17 cellular contexts compared by ENCODE assay signal in the genomic region with DNA sequence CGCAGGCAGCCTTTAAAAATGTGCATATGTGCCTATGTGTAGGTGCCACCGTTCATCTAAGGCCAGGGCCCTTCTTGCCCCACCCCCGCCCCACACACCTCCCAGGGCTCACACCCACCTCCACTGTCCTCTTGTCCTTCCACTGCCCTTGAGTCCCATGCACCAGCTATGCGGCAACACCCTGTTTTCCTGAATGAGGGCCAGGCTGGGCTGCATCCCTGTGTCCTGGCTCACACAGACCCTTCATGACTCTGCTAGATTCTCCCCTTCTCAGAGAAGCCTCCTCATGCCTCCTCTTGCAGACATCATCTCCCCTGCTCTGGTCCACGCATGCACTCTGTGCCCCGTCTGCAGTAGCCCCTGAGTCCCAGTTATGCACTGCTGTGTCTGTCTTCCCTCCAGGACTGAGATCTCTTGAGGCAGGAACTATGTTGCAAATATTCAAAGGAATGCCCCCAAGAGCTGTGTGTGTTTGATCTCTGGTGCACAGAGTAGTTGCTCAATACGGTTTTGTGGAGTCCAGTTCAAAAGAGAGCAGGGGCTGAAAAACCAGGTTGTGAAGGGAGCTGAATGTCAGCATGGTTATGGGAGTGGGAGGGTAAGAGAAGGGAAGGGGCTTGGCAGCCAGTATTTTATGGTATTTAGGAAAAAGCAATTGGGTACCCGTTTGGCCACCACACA. TPM values are rescaled to one million over a fixed set of nuclear protein-coding genes. Genes with fewer than 3 reads are reported as not detected.
A peak's percentile ranks its signal among the peaks of the same experiment; 100 is the strongest.
DNase-seq lines count a peak whose midpoint lies in the region; ATAC-seq and TF ChIP-seq lines count a peak whose summit lies in the region.
"Had no signal": no experiment of that assay in that cellular context is flagged by ENCODE, and none has a peak within 500 bp of the region (broad histone marks: within the 10 kb centered on the region; RNA-seq: fewer than 3 reads in every experiment).

No MANE protein-coding gene starts in this region.

- H3K27me3 ChIP-seq in skeletal muscle tissue (ENCODE audit: control insufficient read depth in 3 of 3, insufficient read depth in 3 of 3, low read length in 3 of 3), result peaks cover 0 to 6% (median 2%) of the 10 kb centered on the region in 3 donors
- peaks cover 7% of the 10 kb centered on the region for H3K27me3 ChIP-seq in effector memory CD4-positive, alpha-beta T cell (replicated peaks; ENCODE audit: control insufficient read depth, insufficient read depth, low read length, poor library complexity, severe bottlenecking)

- peak; percentile 10 for DNase-seq in activated naive CD4-positive, alpha-beta T cell treated with anti-CD3 and anti-CD28 coated beads, Interleukin-2, amount 10 ng/mL, durations not matched to agents 7 days and 5 days
- DNase-seq in activated naive CD4-positive, alpha-beta T cell treated with anti-CD3 and anti-CD28 coated beads, Interleukin-2, amount 50 U/mL, for 72 hours (ENCODE audit: low spot score in 2 of 2), result no peak
- DNase-seq in WTC11 (ENCODE audit: low spot score), result no peak
- DNase-seq in effector memory CD4-positive, alpha-beta T cell, result no peak
- no peak for DNase-seq in NK-92 treated with Interleukin-12 subunit alpha and Interleukin-12 subunit beta, amount 100 ng/mL, for 24 hours (lab: John Stamatoyannopoulos, UW)
- DNase-seq: 8988T, DND-41, KG1, NCI-H1694, NCI-H2081 treated with DMSO at 0.1 percent for 48 hours, NCI-H446 treated with DMSO at 0.1 percent for 48 hours, SHP77 treated with DMSO at 0.1 percent for 48 hours had no signal

- peaks cover 73% of the 10 kb centered on the region for H3K27me3 Mint-ChIP-seq in activated naive CD4-positive, alpha-beta T cell treated with anti-CD3 and anti-CD28 coated beads, Interleukin-2, amount 10 ng/mL, durations not matched to agents 7 days and 5 days
- H3K27me3 Mint-ChIP-seq in WTC11 (ENCODE audit: low read depth), result peaks cover 3% of the 10 kb centered on the region

- H3K36me3 Mint-ChIP-seq in activated naive CD4-positive, alpha-beta T cell treated with anti-CD3 and anti-CD28 coated beads, Interleukin-2, amount 10 ng/mL, durations not matched to agents 7 days and 5 days, result no peaks in the 10 kb centered on the region
- no peaks in the 10 kb centered on the region for H3K36me3 Mint-ChIP-seq in activated naive CD4-positive, alpha-beta T cell treated with anti-CD3 and anti-CD28 coated beads, Interleukin-2, amount 50 U/mL, for 72 hours
- no peaks in the 10 kb centered on the region for H3K36me3 Mint-ChIP-seq in WTC11

- peak overlapping the region in 1 of 3 donors; percentile 25 for H3K9ac ChIP-seq in skeletal muscle tissue (ENCODE audit: low read depth in 1 of 3, low read length in 3 of 3)

- H3K4me1 ChIP-seq in skeletal muscle tissue (ENCODE audit: control insufficient read depth in 3 of 3, insufficient read depth in 3 of 3, low read length in 3 of 3), result peaks cover 10 to 33% (median 29%) of the 10 kb centered on the region in 3 donors
- no peaks in the 10 kb centered on the region for H3K4me1 ChIP-seq in effector memory CD4-positive, alpha-beta T cell (ENCODE audit: control insufficient read depth, insufficient read depth, low read length, poor library complexity, severe bottlenecking)

- H3K4me1 Mint-ChIP-seq in activated naive CD4-positive, alpha-beta T cell treated with anti-CD3 and anti-CD28 coated beads, Interleukin-2, amount 10 ng/mL, durations not matched to agents 7 days and 5 days, result no peaks in the 10 kb centered on the region
- H3K4me1 Mint-ChIP-seq in WTC11, result peaks cover 28% of the 10 kb centered on the region

- CTCF ChIA-PET in activated naive CD4-positive, alpha-beta T cell treated with anti-CD3 and anti-CD28 coated beads, Interleukin-2, amount 10 ng/mL, durations not matched to agents 7 days and 5 days (lab: Charles Lee), result interaction anchor here (0.8 kb wide), 1 partner anchor 802 kb away, joined by 3 read pairs; no protein-coding TSS in a partner anchor
- CTCF ChIA-PET in WTC11 (lab: Charles Lee), result interaction anchor here (1.0 to 1.1 kb wide), 3 partner anchors 18 to 273 kb away, joined by 3 to 4 read pairs (median 3); no protein-coding TSS in a partner anchor

- H3K9me3 ChIP-seq in iPS-18c (ENCODE audit: control insufficient read depth, insufficient read depth, low read length) (no peaks in the 10 kb centered on the region), skeletal muscle tissue (ENCODE audit: control insufficient read depth in 3 of 3, low read length in 3 of 3) (no peaks in the 10 kb centered on the region)
- H3K9me3 ChIP-seq in effector memory CD4-positive, alpha-beta T cell (ENCODE audit: control insufficient read depth, low read length), result no peaks in the 10 kb centered on the region

- H3K4me3 ChIP-seq in iPS-18c (ENCODE audit: insufficient read depth, low read depth, low read length), result 0 out of 2 replicates have a peak overlapping the region, but pooled peaks have one; percentile 25
- H3K4me3 ChIP-seq in skeletal muscle tissue (ENCODE audit: low read length in 3 of 3), result peak overlapping the region in 1 of 3 donors; percentile 6
- H3K4me3 ChIP-seq in effector memory CD4-positive, alpha-beta T cell (ENCODE audit: insufficient read depth, low read depth, low read length, poor library complexity, severe bottlenecking), result no peak overlapping the region

- no peaks in the 10 kb centered on the region for H3K36me3 ChIP-seq in skeletal muscle tissue (ENCODE audit: control insufficient read depth in 3 of 3, insufficient read depth in 3 of 3, low read length in 3 of 3)
- no peaks in the 10 kb centered on the region for H3K36me3 ChIP-seq in effector memory CD4-positive, alpha-beta T cell (ENCODE audit: control insufficient read depth, insufficient read depth, low read length)

- H3K27ac Mint-ChIP-seq in activated naive CD4-positive, alpha-beta T cell treated with anti-CD3 and anti-CD28 coated beads, Interleukin-2, amount 10 ng/mL, durations not matched to agents 7 days and 5 days, result no peak overlapping the region
- no peak overlapping the region for H3K27ac Mint-ChIP-seq in activated naive CD4-positive, alpha-beta T cell treated with anti-CD3 and anti-CD28 coated beads, Interleukin-2, amount 50 U/mL, for 72 hours
- H3K27ac Mint-ChIP-seq in WTC11, result no peak overlapping the region
- H3K27ac Mint-ChIP-seq: B cell had no signal

- no peak overlapping the region for H3K4me3 Mint-ChIP-seq in activated naive CD4-positive, alpha-beta T cell treated with anti-CD3 and anti-CD28 coated beads, Interleukin-2, amount 10 ng/mL, durations not matched to agents 7 days and 5 days
- peak overlapping the region; percentile 69 for H3K4me3 Mint-ChIP-seq in WTC11
- H3K4me3 Mint-ChIP-seq: B cell had no signal

- H3K27ac ChIP-seq in skeletal muscle tissue (ENCODE audit: low read depth, low read length), result peak overlapping the region; percentile 38
- H3K27ac ChIP-seq in effector memory CD4-positive, alpha-beta T cell (ENCODE audit: insufficient read depth, low read length, poor library complexity, severe bottlenecking), result no peak overlapping the region

- POLR2A ChIA-PET in WTC11 (lab: Charles Lee), result no interaction called here

- no peaks in the 10 kb centered on the region for H3K9me3 Mint-ChIP-seq in activated naive CD4-positive, alpha-beta T cell treated with anti-CD3 and anti-CD28 coated beads, Interleukin-2, amount 10 ng/mL, durations not matched to agents 7 days and 5 days
- no peaks in the 10 kb centered on the region for H3K9me3 Mint-ChIP-seq in activated naive CD4-positive, alpha-beta T cell treated with anti-CD3 and anti-CD28 coated beads, Interleukin-2, amount 50 U/mL, for 72 hours
- no peaks in the 10 kb centered on the region for H3K9me3 Mint-ChIP-seq in WTC11

- TF ChIP-seq CTCF in WTC11 (IDR thresholded peaks at IDR 0.05), result no peak

- no peak for ATAC-seq in activated naive CD4-positive, alpha-beta T cell treated with anti-CD3 and anti-CD28 coated beads, Interleukin-2, amount 50 U/mL, for 72 hours
- ATAC-seq in WTC11 (no peak), HG03469 (IDR thresholded peaks at IDR 0.05; ENCODE audit: unreplicated experiment) (no peak)

TF ChIP-seq in WTC11, 78 proteins besides CTCF, POLR2A, EP300 and RAD21:
- TF ChIP-seq NR3C1 (CRISPR knock-in tag; conservative IDR thresholded peaks at IDR 0.05; ENCODE audit: low read depth) (no peak), NFATC4 (CRISPR knock-in tag; IDR thresholded peaks at IDR 0.05) (no peak), E2F4 (CRISPR knock-in tag; IDR thresholded peaks at IDR 0.05; ENCODE audit: borderline replicate concordance, low read depth) (no peak)

RNA-seq across cellular contexts. Expression of gene ESRRB, which starts 47.3 kb away (rescaled TPM):
- under 1 TPM; 0.21 to 0.39 TPM for total RNA-seq in activated naive CD4-positive, alpha-beta T cell treated with anti-CD3 and anti-CD28 coated beads, Interleukin-2, amount 50 U/mL, for 72 hours
- 1.4 to 1.8 TPM (median 1.6 TPM) in 3 replicates for total RNA-seq in WTC11 (2021)
- 1.6 TPM for total RNA-seq in skeletal muscle tissue
- total RNA-seq: B cell, G401 had no signal
